In the genomic region with DNA sequence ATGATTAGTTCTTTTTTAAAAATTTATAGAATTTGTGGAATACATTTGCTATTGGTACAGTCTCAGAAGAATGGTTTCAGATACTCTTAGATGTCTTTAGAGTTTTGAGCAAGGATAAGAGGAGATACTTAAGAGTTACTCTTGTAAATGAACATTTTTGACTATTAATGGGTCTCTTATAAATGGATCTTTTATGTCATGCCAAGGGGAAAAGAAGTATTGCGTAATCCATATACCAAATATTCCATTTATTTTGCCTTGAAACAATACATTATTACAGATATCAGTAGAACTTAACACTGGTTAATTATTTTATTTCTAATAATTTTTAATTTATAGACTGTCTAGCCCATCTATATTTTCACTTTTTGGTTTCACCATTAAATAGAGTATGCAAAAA, we compare ENCODE assay signal across 27 cellular contexts. TPM values are rescaled to one million over a fixed set of nuclear protein-coding genes. Genes with fewer than 3 reads are reported as not detected.
"Had no signal": no experiment of that assay in that cellular context is flagged by ENCODE, and none has a peak within 500 bp of the region (broad histone marks: within the 10 kb centered on the region; RNA-seq: fewer than 3 reads in every experiment).

No MANE protein-coding gene starts in this region.

- H3K27me3 ChIP-seq: neural progenitor cell, ovary, spleen, stomach, thyroid gland, tibial nerve, upper lobe of left lung, vagina had no signal

- H3K79me2 ChIP-seq: parathyroid adenoma had no signal

- H3K4me2 ChIP-seq: neural progenitor cell, smooth muscle cell had no signal

- FAIRE-seq: urothelium cell line had no signal

- ATAC-seq: natural killer cell; psoas muscle; right cardiac atrium; sciatic nerve; stimulated activated effector memory CD8-positive, alpha-beta T cell treated with anti-CD3 and anti-CD28 coated beads, Interleukin-12 subunit alpha, Interleukin-12 subunit beta, amount 100 ng/mL, for 72 hours; stimulated activated naive B cell treated with anti-CD40 and anti-IgM and Interleukin-4, amounts not matched to agents 10 μg/mL and 1 μg/mL and 100 μg/mL, for 72 hours had no signal

- H3K27ac ChIP-seq: neural progenitor cell, ovary, parathyroid adenoma, psoas muscle, skin epidermis, spleen, stomach, thoracic aorta, thyroid gland, tibial nerve, upper lobe of left lung, vagina had no signal

- H3K4me1 ChIP-seq: neural progenitor cell, parathyroid adenoma, psoas muscle, spleen, stomach, thyroid gland, tibial nerve, upper lobe of left lung, vagina had no signal

- H3K4me3 ChIP-seq: neural progenitor cell, ovary, psoas muscle, skin epidermis, smooth muscle cell, spleen, stomach, thoracic aorta, thyroid gland, tibial nerve, upper lobe of left lung, vagina had no signal

- H3K36me3 ChIP-seq: neural progenitor cell, ovary, spleen, stomach, thoracic aorta, thyroid gland, tibial nerve, vagina had no signal

- H3K9ac ChIP-seq: neural progenitor cell, parathyroid adenoma had no signal

- H2AFZ ChIP-seq: neural progenitor cell, parathyroid adenoma had no signal

- H3K9me3 ChIP-seq: ovary, psoas muscle, thoracic aorta, thyroid gland, upper lobe of left lung, vagina had no signal

- DNase-seq: natural killer cell; occipital lobe; ovary; posterior cingulate gyrus; right cardiac atrium; stimulated activated CD4-positive, alpha-beta T cell treated with anti-CD3 and anti-CD28 coated beads, Interleukin-12 subunit alpha, Interleukin-12 subunit beta, amount 100 ng/mL, for 4 hours; stimulated activated CD4-positive, alpha-beta T cell treated with anti-CD3 and anti-CD28 coated beads, Interleukin-2, amount 100 ng/mL, for 24 hours; stimulated activated CD4-positive, alpha-beta T cell treated with anti-CD3 and anti-CD28 coated beads, Interleukin-2, amount 100 ng/mL, for 48 hours; stimulated activated CD4-positive, alpha-beta T cell treated with anti-CD3 and anti-CD28 coated beads, Interleukin-4, amount 100 ng/mL, for 24 hours; stimulated activated naive B cell treated with anti-CD40 and anti-IgM and Interleukin-4, amounts not matched to agents 10 μg/mL and 1 μg/mL and 100 μg/mL, for 72 hours; stimulated activated naive CD4-positive, alpha-beta T cell treated with Interleukin-2 at 50 U/mL for 16 hours; stomach; thyroid gland; trophoblast cell had no signal

RNA-seq across cellular contexts. Expression of a gene that starts 17.2 kb away (rescaled TPM):
- total RNA-seq: stomach, vagina had no signal
